Comparison of ENCODE assay signal across 26 cellular contexts in the genomic region with DNA sequence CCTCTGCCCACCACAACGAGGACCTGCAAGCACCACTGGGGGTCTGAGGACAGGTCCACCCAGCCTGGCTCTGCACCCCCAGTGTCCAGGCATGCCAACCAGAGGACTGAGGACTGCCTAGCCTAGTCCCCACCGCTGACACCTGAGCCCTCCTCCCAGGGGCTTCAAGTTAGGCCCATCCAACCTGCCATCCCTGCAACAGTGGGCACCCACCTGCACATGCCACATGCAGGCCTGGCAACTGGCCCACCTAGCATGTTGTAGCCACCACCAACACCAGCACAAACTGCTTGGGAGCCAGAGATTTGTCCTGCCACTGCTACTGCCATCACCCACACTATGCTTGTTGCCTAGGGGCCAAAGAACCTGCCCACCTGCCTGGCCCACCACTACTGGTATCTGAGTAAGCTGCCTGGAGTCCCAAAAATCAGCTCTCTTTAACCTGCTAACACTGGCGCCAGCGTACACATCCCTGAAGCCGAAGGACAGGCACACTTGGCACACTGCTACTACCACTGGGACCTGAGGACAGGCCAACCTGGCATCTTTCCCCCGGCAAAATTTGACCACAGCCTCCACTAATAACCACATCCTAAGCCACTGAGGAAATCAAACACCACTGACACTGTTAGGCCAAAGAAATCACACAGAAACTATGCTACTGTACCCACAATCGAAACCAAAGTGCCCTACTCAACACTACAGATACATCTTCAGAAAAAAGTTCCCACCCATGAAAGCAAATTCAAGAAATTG.
DNase-seq lines count a peak whose midpoint lies in the region; ATAC-seq and TF ChIP-seq lines count a peak whose summit lies in the region.
"Had no signal": no experiment of that assay in that cellular context is flagged by ENCODE, and none has a peak within 500 bp of the region (broad histone marks: within the 10 kb centered on the region; RNA-seq: fewer than 3 reads in every experiment).

No MANE protein-coding gene starts in this region.

- no peak for TF ChIP-seq POLR2A in breast epithelium (IDR thresholded peaks at IDR 0.05)

- no peak overlapping the region for H3K4me3 Mint-ChIP-seq in MCF 10A (ENCODE audit: unreplicated experiment)
- H3K4me3 Mint-ChIP-seq in immature natural killer cell = peak overlapping the region; percentile 21 to 70 (median 53)
- H3K4me3 Mint-ChIP-seq in activated T-cell treated with anti-CD3 and anti-CD28 coated beads, Interleukin-2, amount 50 U/mL, for 72 hours = no peak overlapping the region
- H3K4me3 Mint-ChIP-seq: memory B cell, naive B cell had no signal

- H3K36me3 Mint-ChIP-seq in MCF 10A (ENCODE audit: insufficient read depth, unreplicated experiment) (peaks cover 6% of the 10 kb centered on the region), immature natural killer cell (peaks cover 0 to 3% (median 0%) of the 10 kb centered on the region in 3 donors)
- H3K36me3 Mint-ChIP-seq in activated T-cell treated with anti-CD3 and anti-CD28 coated beads, Interleukin-2, amount 50 U/mL, for 72 hours (ENCODE audit: insufficient read depth in 2 of 2) = peaks cover 3 to 5% of the 10 kb centered on the region in 2 donors

- H3K27ac Mint-ChIP-seq in MCF 10A (ENCODE audit: low read depth, unreplicated experiment) = peak overlapping the region; percentile 79
- H3K27ac Mint-ChIP-seq in immature natural killer cell = peak overlapping the region; percentile 2 to 58 (median 18)
- H3K27ac Mint-ChIP-seq in activated T-cell treated with anti-CD3 and anti-CD28 coated beads, Interleukin-2, amount 50 U/mL, for 72 hours = no peak overlapping the region
- H3K27ac Mint-ChIP-seq: activated naive CD4-positive, alpha-beta T cell treated with anti-CD3 and anti-CD28 coated beads, Interleukin-2, amount 50 U/mL, for 72 hours; memory B cell had no signal

- no peak for ATAC-seq in activated T-cell treated with anti-CD3 and anti-CD28 coated beads, Interleukin-2, amount 50 U/mL, for 72 hours (replicated peaks in 1 of 2)
- no peak for ATAC-seq in aorta (ENCODE audit: low FRiP score)
- ATAC-seq: activated naive CD4-positive, alpha-beta T cell treated with anti-CD3 and anti-CD28 coated beads, Interleukin-2, amount 50 U/mL, for 72 hours; body of pancreas; effector memory CD8-positive, alpha-beta T cell; sciatic nerve had no signal

- H3K4me3 ChIP-seq in breast epithelium (no peak overlapping the region), aorta (ENCODE audit: low read length in 2 of 2) (no peak overlapping the region)
- H3K4me3 ChIP-seq: body of pancreas, esophagus squamous epithelium, MG63, ovary, upper lobe of left lung had no signal

- no peaks in the 10 kb centered on the region for H3K27me3 Mint-ChIP-seq in MCF 10A (ENCODE audit: insufficient read depth, unreplicated experiment)
- peaks cover 3 to 6% (median 5%) of the 10 kb centered on the region in 3 donors for H3K27me3 Mint-ChIP-seq in immature natural killer cell (ENCODE audit: low read depth in 3 of 3)
- H3K27me3 Mint-ChIP-seq in activated T-cell treated with anti-CD3 and anti-CD28 coated beads, Interleukin-2, amount 50 U/mL, for 72 hours (ENCODE audit: low read depth) = no peaks in the 10 kb centered on the region

- CTCF ChIA-PET in MCF 10A (lab: Yijun Ruan, JAX) = no interaction called here

- H3K9me3 Mint-ChIP-seq in MCF 10A (ENCODE audit: unreplicated experiment) = peaks cover 8% of the 10 kb centered on the region
- peaks cover 0 to 7% (median under 1%) of the 10 kb centered on the region in 6 donors for H3K9me3 Mint-ChIP-seq in immature natural killer cell
- peaks cover 4% of the 10 kb centered on the region in 2 donors for H3K9me3 Mint-ChIP-seq in activated T-cell treated with anti-CD3 and anti-CD28 coated beads, Interleukin-2, amount 50 U/mL, for 72 hours
- H3K9me3 Mint-ChIP-seq: effector memory CD8-positive, alpha-beta T cell had no signal

- 89 to 90% methylated on average over 7 of the region's 7 CpGs for WGBS in aorta, 2 donors

- peaks cover 6% of the 10 kb centered on the region for H3K4me1 Mint-ChIP-seq in MCF 10A (ENCODE audit: insufficient read depth, unreplicated experiment)
- H3K4me1 Mint-ChIP-seq in immature natural killer cell = peaks cover 21 to 22% of the 10 kb centered on the region in 2 donors
- peaks cover 6% of the 10 kb centered on the region for H3K4me1 Mint-ChIP-seq in activated T-cell treated with anti-CD3 and anti-CD28 coated beads, Interleukin-2, amount 50 U/mL, for 72 hours (ENCODE audit: low read depth)
- H3K4me1 Mint-ChIP-seq: memory B cell had no signal

- intact Hi-C loops in MCF 10A (cut with micrococcal nuclease) = loop anchor here (10.0 kb wide), 1 partner anchor 107 kb away; no protein-coding TSS in a partner anchor
- intact Hi-C loops in breast epithelium (cut with DNase I; ENCODE audit: low total_unique reads) = loop anchor here (10.0 kb wide), 1 partner anchor 387 kb away; no protein-coding TSS in a partner anchor
- intact Hi-C loops in aorta (cut with DNase I) = loop anchor here (5.0 to 10.0 kb wide), 3 partner anchors 114 to 457 kb away; no protein-coding TSS in a partner anchor

- no peaks in the 10 kb centered on the region for H3K36me3 ChIP-seq in breast epithelium
- H3K36me3 ChIP-seq in aorta (ENCODE audit: control insufficient read depth in 1 of 2, insufficient read depth in 2 of 2, low read length in 1 of 2) = no peaks in the 10 kb centered on the region
- H3K36me3 ChIP-seq: esophagus squamous epithelium, MG63, ovary, upper lobe of left lung had no signal

- H3K9me3 ChIP-seq in breast epithelium = peaks cover 10 to 14% of the 10 kb centered on the region in 2 donors
- H3K9me3 ChIP-seq in aorta (ENCODE audit: control insufficient read depth, low read length) = no peaks in the 10 kb centered on the region
- H3K9me3 ChIP-seq: body of pancreas, esophagus squamous epithelium, ovary had no signal

- DNase-seq in MCF 10A (ENCODE audit: unreplicated experiment) (no peak), breast epithelium (ENCODE audit: low spot score in 2 of 2) (no peak), SW480 (ENCODE audit: low spot score) (peak; percentile 21), immature natural killer cell (peak; percentile 42 to 49 (median 46)), aorta (no peak), NCI-H446 (lab: John Stamatoyannopoulos, UW) (no peak), Ammon's horn (ENCODE audit: low spot score) (no peak)
- DNase-seq in activated T-cell treated with anti-CD3 and anti-CD28 coated beads, Interleukin-2, amount 50 U/mL, for 72 hours = no peak
- DNase-seq: activated CD4-positive, CD25-positive, alpha-beta regulatory T cell treated with anti-CD3 and anti-CD28 coated beads, Interleukin-2, amount 50 U/mL, for 72 hours; body of pancreas; Calu3; effector memory CD8-positive, alpha-beta T cell; esophagus squamous epithelium; kidney glomerular epithelial cell; naive B cell; NCI-H146; NCI-H524; ovary; SHP77 treated with DMSO at 0.1 percent for 48 hours; stimulated activated CD8-positive, alpha-beta memory T cell treated with anti-CD3 and anti-CD28 coated beads, Interleukin-4, amount 100 ng/mL, for 48 hours; SW 1271 had no signal

- H3K27ac ChIP-seq in breast epithelium (no peak overlapping the region), aorta (ENCODE audit: low read depth in 1 of 2, low read length in 2 of 2) (no peak overlapping the region)
- H3K27ac ChIP-seq: body of pancreas, esophagus squamous epithelium, ovary, upper lobe of left lung had no signal

- TF ChIP-seq CTCF in MCF 10A (IDR thresholded peaks at IDR 0.05; ENCODE audit: unreplicated experiment) = no peak
- TF ChIP-seq CTCF in breast epithelium (IDR thresholded peaks at IDR 0.05) = no peak

- BruUV-seq in MCF 10A (replicated peaks; lab: Mats Ljungman, UMichigan) = no TSS peak

- H3K27me3 ChIP-seq in breast epithelium (no peaks in the 10 kb centered on the region), aorta (ENCODE audit: control insufficient read depth in 1 of 2, insufficient read depth in 2 of 2, low read length in 1 of 2) (no peaks in the 10 kb centered on the region)
- H3K27me3 ChIP-seq: body of pancreas, esophagus squamous epithelium, MG63, ovary, upper lobe of left lung had no signal

- POLR2A ChIA-PET in MCF 10A (lab: Yijun Ruan, JAX) = interaction anchor here (0.7 kb wide), 1 partner anchor 305 kb away, joined by 3 read pairs; no protein-coding TSS in a partner anchor

- H3K4me1 ChIP-seq in breast epithelium (no peaks in the 10 kb centered on the region), aorta (ENCODE audit: control insufficient read depth in 1 of 2, insufficient read depth in 2 of 2, low read length in 2 of 2) (no peaks in the 10 kb centered on the region)
- H3K4me1 ChIP-seq: body of pancreas had no signal

Comparison
In these comparisons a context has a peak if more than half of its experiments do, and no peak if none do; other contexts are left out.
1. DNase-seq: peak in SW480 (single experiment) and immature natural killer cell (3 of 3); none in MCF 10A (single experiment), breast epithelium (0 of 2), activated T-cell treated with anti-CD3 and anti-CD28 coated beads, Interleukin-2, amount 50 U/mL, for 72 hours (0 of 2), aorta (0 of 2), NCI-H446 (0 of 2) and Ammon's horn (single experiment).
2. H3K4me3 Mint-ChIP-seq: peak in immature natural killer cell (5 of 5); none in MCF 10A (single experiment) and activated T-cell treated with anti-CD3 and anti-CD28 coated beads, Interleukin-2, amount 50 U/mL, for 72 hours (0 of 2).